In genomic region chr10:98332623-98333269, GRCh38 we compare ENCODE assay signal across 17 cellular contexts.
DNase-seq lines count a peak whose midpoint lies in the region; ATAC-seq and TF ChIP-seq lines count a peak whose summit lies in the region.
"Had no signal": no experiment of that assay in that cellular context is flagged by ENCODE, and none has a peak within 500 bp of the region (broad histone marks: within the 10 kb centered on the region; RNA-seq: fewer than 3 reads in every experiment).

No MANE protein-coding gene starts in this region.

- H3K4me3 ChIP-seq in AG04450 (ENCODE audit: low read depth, low read length) = no peak overlapping the region

- H3K27ac ChIP-seq in AG04450 (ENCODE audit: low read depth, low read length) = peak overlapping the region; percentile 34
- H3K27ac ChIP-seq: brain microvascular endothelial cell had no signal

- no peak for DNase-seq in AG04450 (ENCODE audit: low read depth, low spot score)
- peak; percentile 73 for DNase-seq in DMS53 treated with DMSO at 0.1 percent for 48 hours (lab: John Stamatoyannopoulos, UW; ENCODE audit: unreplicated experiment)
- DNase-seq in RPMI7951 (ENCODE audit: low read depth) = peak; percentile 37
- peak; percentile 92 for DNase-seq in foreskin melanocyte
- DNase-seq in KBM-7 = no peak
- no peak for DNase-seq in germinal center (ENCODE audit: low spot score)
- no peak for DNase-seq in stimulated activated CD4-positive, alpha-beta T cell treated with anti-CD3 and anti-CD28 coated beads, Interleukin-2, amount 100 ng/mL, for 24 hours
- DNase-seq: activated naive CD8-positive, alpha-beta T cell treated with anti-CD3 and anti-CD28 coated beads, Interleukin-2, amount 10 ng/mL, durations not matched to agents 7 days and 5 days; brain microvascular endothelial cell; COR-L47; cortex of kidney; NCI-H187; NCI-H524; nucleus accumbens; stimulated activated CD4-positive, alpha-beta T cell treated with anti-CD3 and anti-CD28 coated beads, Interleukin-2, amount 100 ng/mL, for 48 hours had no signal

- ATAC-seq in HG02623 (IDR thresholded peaks at IDR 0.05; ENCODE audit: unreplicated experiment) = no peak
- ATAC-seq: activated CD4-positive, alpha-beta T cell treated with anti-CD3 and anti-CD28 coated beads for 36 hours had no signal

- no peak for TF ChIP-seq CTCF in AG04450 (IDR thresholded peaks at IDR 0.05; ENCODE audit: low read depth, low read length)

- POLR2A ChIA-PET in AG04450 (lab: Yijun Ruan, JAX) = interaction anchor here (0.6 to 1.2 kb wide), 2 partner anchors 18 to 83 kb away, joined by 3 to 4 read pairs; no protein-coding TSS in a partner anchor

- no peaks in the 10 kb centered on the region; the same call in none of the 2 replicates for H3K9me3 ChIP-seq in AG04450 (ENCODE audit: control insufficient read depth, insufficient read depth, low read length)

- H3K27me3 ChIP-seq in AG04450 (ENCODE audit: control insufficient read depth, insufficient read depth, low read length) = no peaks in the 10 kb centered on the region
- H3K27me3 ChIP-seq: brain microvascular endothelial cell had no signal

- CTCF ChIA-PET in AG04450 (lab: Charles Lee) = interaction anchor here (1.3 kb wide), 1 partner anchor 23 kb away, joined by 9 read pairs; no protein-coding TSS in a partner anchor

- in situ Hi-C loops in KBM-7 (cut with MboI; ENCODE audit: low pct_unique_long_range_greater_than_20kb, low sequenced_read_pairs) = no loop called here

Comparison
In these comparisons a context has a peak if more than half of its experiments do, and no peak if none do; other contexts are left out.
1. DNase-seq: peak in DMS53 treated with DMSO at 0.1 percent for 48 hours (single experiment), RPMI7951 (single experiment) and foreskin melanocyte (single experiment); none in AG04450 (single experiment), KBM-7 (single experiment), germinal center (single experiment) and stimulated activated CD4-positive, alpha-beta T cell treated with anti-CD3 and anti-CD28 coated beads, Interleukin-2, amount 100 ng/mL, for 24 hours (0 of 2).